In the genomic region with DNA sequence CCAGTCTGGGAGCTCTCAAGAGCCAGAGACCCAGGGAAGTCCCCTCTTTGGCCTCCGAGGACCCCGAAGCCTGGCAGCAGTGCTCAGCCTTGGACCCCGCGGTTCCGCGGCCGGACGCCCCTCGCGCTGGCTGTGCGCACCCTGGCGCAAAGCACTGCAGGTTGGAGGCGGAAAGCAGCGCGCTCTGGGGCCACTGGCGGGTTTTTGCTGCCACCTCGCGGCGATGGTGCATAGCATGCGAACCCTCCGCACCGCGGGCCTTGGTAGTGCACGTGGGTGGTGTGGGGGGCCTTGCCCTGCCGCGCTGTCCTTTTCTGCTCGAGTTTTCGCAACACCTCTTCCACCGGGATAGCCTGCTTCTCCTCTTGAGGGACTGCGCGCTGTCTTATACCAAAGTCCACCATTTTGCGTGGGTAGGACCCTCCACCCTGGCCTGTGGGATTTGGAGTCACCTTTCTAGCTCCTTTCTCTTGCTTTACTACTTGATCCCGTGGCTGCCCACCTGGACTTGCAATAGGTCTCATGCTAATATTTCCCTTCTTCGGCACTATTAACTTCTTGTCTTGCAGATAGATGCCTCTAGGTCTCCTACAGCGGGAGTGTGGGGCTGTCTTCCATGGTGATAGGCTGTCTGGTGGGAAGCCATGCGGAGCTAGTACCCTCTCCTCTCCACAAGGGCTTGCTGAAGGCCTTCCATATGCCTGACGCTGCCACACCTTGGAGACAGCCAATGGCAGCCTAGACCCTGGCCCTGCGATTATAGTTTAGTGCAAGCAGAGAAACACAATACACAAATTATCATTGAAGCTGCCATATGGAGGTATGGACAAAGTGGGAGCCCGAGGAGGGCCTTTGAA, we compare ENCODE assay signal across 8 cellular contexts. TPM values are rescaled to one million over a fixed set of nuclear protein-coding genes. Genes with fewer than 3 reads are reported as not detected.
DNase-seq lines count a peak whose midpoint lies in the region; ATAC-seq lines count a peak whose summit lies in the region.

No MANE protein-coding gene starts in this region.

- no peaks in the 10 kb centered on the region for H3K9me3 Mint-ChIP-seq in central memory CD8-positive, alpha-beta T cell

- ATAC-seq in HG02884 (IDR thresholded peaks at IDR 0.05; ENCODE audit: unreplicated experiment) (peak; percentile 70), left colon (peak; percentile 84), HG02970 (IDR thresholded peaks at IDR 0.05; ENCODE audit: low FRiP score, unreplicated experiment) (no peak)
- ATAC-seq in central memory CD8-positive, alpha-beta T cell (replicated peaks; ENCODE audit: extremely low read depth, poor library complexity, severe bottlenecking), result peak; percentile 66

- no peak overlapping the region for H3K27ac Mint-ChIP-seq in central memory CD8-positive, alpha-beta T cell (ENCODE audit: low read depth)

- H3K27me3 Mint-ChIP-seq in central memory CD8-positive, alpha-beta T cell, result peaks cover 90% of the 10 kb centered on the region

- peaks cover 9% of the 10 kb centered on the region for H3K4me1 Mint-ChIP-seq in central memory CD8-positive, alpha-beta T cell

- H3K4me3 Mint-ChIP-seq in central memory CD8-positive, alpha-beta T cell, result no peak overlapping the region

- DNase-seq in GF-D8 (lab: John Stamatoyannopoulos, UW) (peak; percentile 22), NCI-H345 (lab: John Stamatoyannopoulos, UW) (peak; percentile 80), left colon (peak; percentile 49 to 78)
- peak; percentile 60 for DNase-seq in activated CD4-positive, alpha-beta T cell treated with anti-CD3 and anti-CD28 coated beads for 1 hour
- DNase-seq in central memory CD8-positive, alpha-beta T cell (ENCODE audit: low spot score in 2 of 2), result peak; percentile 54 to 65
- peak; percentile 82 to 86 for DNase-seq in stimulated activated CD4-positive, alpha-beta T cell treated with anti-CD3 and anti-CD28 coated beads, Interleukin-2, amount 100 ng/mL, for 48 hours

- H3K36me3 Mint-ChIP-seq in central memory CD8-positive, alpha-beta T cell (ENCODE audit: insufficient read depth), result no peaks in the 10 kb centered on the region

- intact Hi-C loops in left colon (cut with DNase I, micrococcal nuclease), result loop anchor here in 1 of 2 donors (5.0 to 10.0 kb wide), 2 partner anchors 479 to 561 kb away; no protein-coding TSS in a partner anchor

RNA-seq across cellular contexts. Expression of a gene that starts 14.3 kb away (rescaled TPM):
- not detected for total RNA-seq in left colon

RNA-seq across cellular contexts. Expression of a gene that starts 53.4 kb away (rescaled TPM):
- not detected for total RNA-seq in left colon

Comparison
In these comparisons a context has a peak if more than half of its experiments do, and no peak if none do; other contexts are left out.
1. DNase-seq: peak in every context shown above with its lines; median percentile 84 in stimulated activated CD4-positive, alpha-beta T cell treated with anti-CD3 and anti-CD28 coated beads, Interleukin-2, amount 100 ng/mL, for 48 hours; 80 in NCI-H345; 64 in left colon; 60 in activated CD4-positive, alpha-beta T cell treated with anti-CD3 and anti-CD28 coated beads for 1 hour; 60 in central memory CD8-positive, alpha-beta T cell; 22 in GF-D8.